In the genomic region with DNA sequence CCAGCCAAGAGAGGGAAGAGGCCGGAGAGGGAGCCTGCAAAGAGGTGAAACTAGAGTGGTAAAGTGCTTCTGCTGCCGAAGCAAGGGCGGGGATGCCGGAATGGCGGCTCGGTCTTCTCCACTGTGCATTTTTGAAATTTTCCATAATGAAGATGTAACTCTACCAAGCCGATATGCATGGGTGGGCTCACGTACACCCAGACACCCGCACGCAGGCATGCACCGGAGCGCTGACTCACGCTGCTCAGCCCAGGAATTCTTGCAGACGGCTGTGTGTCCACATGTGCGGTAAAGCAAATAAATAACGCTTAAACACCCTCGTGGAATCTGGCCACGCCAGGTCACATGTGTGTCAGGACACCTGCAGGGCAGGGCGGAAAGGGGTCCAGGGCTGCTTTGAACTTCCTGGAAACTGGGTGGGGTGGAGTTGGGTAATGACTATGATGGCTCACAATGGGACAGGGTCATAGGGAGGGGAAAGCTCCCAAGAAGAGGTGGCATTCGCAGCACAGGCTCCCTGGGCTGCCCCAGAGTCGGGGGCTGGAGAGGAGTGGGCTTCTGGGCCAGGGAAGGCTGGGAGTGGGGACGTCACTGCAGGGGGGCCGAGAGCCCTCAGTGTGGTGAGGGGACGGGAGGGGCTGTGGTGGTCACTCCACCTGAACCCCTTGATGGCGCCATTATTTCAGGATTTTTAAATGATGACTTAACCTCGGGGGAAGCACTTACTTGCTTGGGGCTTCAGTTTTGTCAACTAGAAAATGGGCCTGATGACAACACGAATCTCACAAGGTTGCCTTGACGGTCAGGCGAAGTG, we compare ENCODE assay signal across 1 cellular context.
TF ChIP-seq lines count a peak whose summit lies in the region.

No MANE protein-coding gene starts in this region.

TF ChIP-seq in GM12878, 131 proteins besides CTCF, POLR2A, EP300 and RAD21 (continued from another document):
- TF ChIP-seq, protein P1, sequence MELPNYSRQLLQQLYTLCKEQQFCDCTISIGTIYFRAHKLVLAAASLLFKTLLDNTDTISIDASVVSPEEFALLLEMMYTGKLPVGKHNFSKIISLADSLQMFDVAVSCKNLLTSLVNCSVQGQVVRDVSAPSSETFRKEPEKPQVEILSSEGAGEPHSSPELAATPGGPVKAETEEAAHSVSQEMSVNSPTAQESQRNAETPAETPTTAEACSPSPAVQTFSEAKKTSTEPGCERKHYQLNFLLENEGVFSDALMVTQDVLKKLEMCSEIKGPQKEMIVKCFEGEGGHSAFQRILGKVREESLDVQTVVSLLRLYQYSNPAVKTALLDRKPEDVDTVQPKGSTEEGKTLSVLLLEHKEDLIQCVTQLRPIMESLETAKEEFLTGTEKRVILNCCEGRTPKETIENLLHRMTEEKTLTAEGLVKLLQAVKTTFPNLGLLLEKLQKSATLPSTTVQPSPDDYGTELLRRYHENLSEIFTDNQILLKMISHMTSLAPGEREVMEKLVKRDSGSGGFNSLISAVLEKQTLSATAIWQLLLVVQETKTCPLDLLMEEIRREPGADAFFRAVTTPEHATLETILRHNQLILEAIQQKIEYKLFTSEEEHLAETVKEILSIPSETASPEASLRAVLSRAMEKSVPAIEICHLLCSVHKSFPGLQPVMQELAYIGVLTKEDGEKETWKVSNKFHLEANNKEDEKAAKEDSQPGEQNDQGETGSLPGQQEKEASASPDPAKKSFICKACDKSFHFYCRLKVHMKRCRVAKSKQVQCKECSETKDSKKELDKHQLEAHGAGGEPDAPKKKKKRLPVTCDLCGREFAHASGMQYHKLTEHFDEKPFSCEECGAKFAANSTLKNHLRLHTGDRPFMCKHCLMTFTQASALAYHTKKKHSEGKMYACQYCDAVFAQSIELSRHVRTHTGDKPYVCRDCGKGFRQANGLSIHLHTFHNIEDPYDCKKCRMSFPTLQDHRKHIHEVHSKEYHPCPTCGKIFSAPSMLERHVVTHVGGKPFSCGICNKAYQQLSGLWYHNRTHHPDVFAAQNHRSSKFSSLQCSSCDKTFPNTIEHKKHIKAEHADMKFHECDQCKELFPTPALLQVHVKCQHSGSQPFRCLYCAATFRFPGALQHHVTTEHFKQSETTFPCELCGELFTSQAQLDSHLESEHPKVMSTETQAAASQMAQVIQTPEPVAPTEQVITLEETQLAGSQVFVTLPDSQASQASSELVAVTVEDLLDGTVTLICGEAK (IDR thresholded peaks at IDR 0.05; ENCODE audit: borderline replicate concordance) = no peak
- no peak for TF ChIP-seq HDGF (IDR thresholded peaks at IDR 0.05)
- no peak for TF ChIP-seq ASH2L (IDR thresholded peaks at IDR 0.05; ENCODE audit: borderline replicate concordance, low read depth)
- no peak for TF ChIP-seq SP1 (IDR thresholded peaks at IDR 0.05; ENCODE audit: low read depth, low read length)
- TF ChIP-seq ZBED1 (IDR thresholded peaks at IDR 0.05; ENCODE audit: borderline replicate concordance) = no peak
- TF ChIP-seq, protein P2, sequence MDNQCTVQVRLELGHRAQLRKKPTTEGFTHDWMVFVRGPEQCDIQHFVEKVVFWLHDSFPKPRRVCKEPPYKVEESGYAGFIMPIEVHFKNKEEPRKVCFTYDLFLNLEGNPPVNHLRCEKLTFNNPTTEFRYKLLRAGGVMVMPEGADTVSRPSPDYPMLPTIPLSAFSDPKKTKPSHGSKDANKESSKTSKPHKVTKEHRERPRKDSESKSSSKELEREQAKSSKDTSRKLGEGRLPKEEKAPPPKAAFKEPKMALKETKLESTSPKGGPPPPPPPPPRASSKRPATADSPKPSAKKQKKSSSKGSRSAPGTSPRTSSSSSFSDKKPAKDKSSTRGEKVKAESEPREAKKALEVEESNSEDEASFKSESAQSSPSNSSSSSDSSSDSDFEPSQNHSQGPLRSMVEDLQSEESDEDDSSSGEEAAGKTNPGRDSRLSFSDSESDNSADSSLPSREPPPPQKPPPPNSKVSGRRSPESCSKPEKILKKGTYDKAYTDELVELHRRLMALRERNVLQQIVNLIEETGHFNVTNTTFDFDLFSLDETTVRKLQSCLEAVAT (IDR thresholded peaks at IDR 0.05) = no peak
- TF ChIP-seq CREB1 (IDR thresholded peaks at IDR 0.05; ENCODE audit: low read depth) = no peak
- TF ChIP-seq, protein P3, sequence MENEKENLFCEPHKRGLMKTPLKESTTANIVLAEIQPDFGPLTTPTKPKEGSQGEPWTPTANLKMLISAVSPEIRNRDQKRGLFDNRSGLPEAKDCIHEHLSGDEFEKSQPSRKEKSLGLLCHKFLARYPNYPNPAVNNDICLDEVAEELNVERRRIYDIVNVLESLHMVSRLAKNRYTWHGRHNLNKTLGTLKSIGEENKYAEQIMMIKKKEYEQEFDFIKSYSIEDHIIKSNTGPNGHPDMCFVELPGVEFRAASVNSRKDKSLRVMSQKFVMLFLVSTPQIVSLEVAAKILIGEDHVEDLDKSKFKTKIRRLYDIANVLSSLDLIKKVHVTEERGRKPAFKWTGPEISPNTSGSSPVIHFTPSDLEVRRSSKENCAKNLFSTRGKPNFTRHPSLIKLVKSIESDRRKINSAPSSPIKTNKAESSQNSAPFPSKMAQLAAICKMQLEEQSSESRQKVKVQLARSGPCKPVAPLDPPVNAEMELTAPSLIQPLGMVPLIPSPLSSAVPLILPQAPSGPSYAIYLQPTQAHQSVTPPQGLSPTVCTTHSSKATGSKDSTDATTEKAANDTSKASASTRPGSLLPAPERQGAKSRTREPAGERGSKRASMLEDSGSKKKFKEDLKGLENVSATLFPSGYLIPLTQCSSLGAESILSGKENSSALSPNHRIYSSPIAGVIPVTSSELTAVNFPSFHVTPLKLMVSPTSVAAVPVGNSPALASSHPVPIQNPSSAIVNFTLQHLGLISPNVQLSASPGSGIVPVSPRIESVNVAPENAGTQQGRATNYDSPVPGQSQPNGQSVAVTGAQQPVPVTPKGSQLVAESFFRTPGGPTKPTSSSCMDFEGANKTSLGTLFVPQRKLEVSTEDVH (IDR thresholded peaks at IDR 0.05; ENCODE audit: low read depth, partially characterized antibody) = no peak
- TF ChIP-seq CREM (IDR thresholded peaks at IDR 0.05; ENCODE audit: low read depth) = no peak
- no peak for TF ChIP-seq FOXK2 (IDR thresholded peaks at IDR 0.05)
- TF ChIP-seq RB1 (IDR thresholded peaks at IDR 0.05; ENCODE audit: borderline replicate concordance) = no peak
- no peak for TF ChIP-seq SMAD5 (IDR thresholded peaks at IDR 0.05; ENCODE audit: low read depth)
TF ChIP-seq in GM12878: peak in this region for 0.
